ENCODE assay signal across 1 cellular context in genomic region chr19:49570997-49571676, GRCh38.
TF ChIP-seq lines count a peak whose summit lies in the region.

No MANE protein-coding gene starts in this region.

TF ChIP-seq in A549, 52 proteins besides CTCF, POLR2A, EP300 and RAD21 (continued from another document):
- TF ChIP-seq, protein P1, sequence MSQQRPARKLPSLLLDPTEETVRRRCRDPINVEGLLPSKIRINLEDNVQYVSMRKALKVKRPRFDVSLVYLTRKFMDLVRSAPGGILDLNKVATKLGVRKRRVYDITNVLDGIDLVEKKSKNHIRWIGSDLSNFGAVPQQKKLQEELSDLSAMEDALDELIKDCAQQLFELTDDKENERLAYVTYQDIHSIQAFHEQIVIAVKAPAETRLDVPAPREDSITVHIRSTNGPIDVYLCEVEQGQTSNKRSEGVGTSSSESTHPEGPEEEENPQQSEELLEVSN (IDR thresholded peaks at IDR 0.05; ENCODE audit: borderline replicate concordance, low read depth) = no peak
- no peak for TF ChIP-seq KDM1A (IDR thresholded peaks at IDR 0.05; ENCODE audit: low read depth)
